In genomic region chr9:127281887-127282286, GRCh38 we compare ENCODE assay signal across 24 cellular contexts. TPM values are rescaled to one million over a fixed set of nuclear protein-coding genes. Genes with fewer than 3 reads are reported as not detected.
DNase-seq lines count a peak whose midpoint lies in the region; ATAC-seq and TF ChIP-seq lines count a peak whose summit lies in the region.
"Had no signal": no experiment of that assay in that cellular context is flagged by ENCODE, and none has a peak within 500 bp of the region (broad histone marks: within the 10 kb centered on the region; RNA-seq: fewer than 3 reads in every experiment).

No MANE protein-coding gene starts in this region.

- TF ChIP-seq CTCF in cardiac muscle cell (IDR thresholded peaks at IDR 0.05; ENCODE audit: low read depth, low read length), result no peak
- TF ChIP-seq CTCF in HEK293 (tag by site-specific recombination; IDR thresholded peaks at IDR 0.05), result no peak
- TF ChIP-seq CTCF in brain (conservative IDR thresholded peaks at IDR 0.05), result no peak
- no peak for TF ChIP-seq CTCF in coronary artery (IDR thresholded peaks at IDR 0.05)

- H3K4me3 ChIP-seq in cardiac muscle cell, result no peak overlapping the region
- no peak overlapping the region for H3K4me3 ChIP-seq in HEK293 (ENCODE audit: low read depth, low read length)
- H3K4me3 ChIP-seq in coronary artery, result no peak overlapping the region
- H3K4me3 ChIP-seq: BLaER1 treated with 17β-estradiol and CSF1 and Interleukin-3, amounts not matched to agents 10 nM and 100 nM; SJCRH30 had no signal

- peaks cover 14% of the 10 kb centered on the region for H3K36me3 Mint-ChIP-seq in brain

- H3K4me1 ChIP-seq in cardiac muscle cell (ENCODE audit: low read depth) (peaks cover 13% of the 10 kb centered on the region), HEK293 (ENCODE audit: control insufficient read depth, insufficient read depth, low read length) (no peaks in the 10 kb centered on the region)

- H3K36me3 ChIP-seq in cardiac muscle cell, result no peaks in the 10 kb centered on the region
- H3K36me3 ChIP-seq in HEK293 (ENCODE audit: control insufficient read depth in 2 of 2, insufficient read depth in 1 of 2, low read length in 2 of 2), result no peaks in the 10 kb centered on the region
- H3K36me3 ChIP-seq: BLaER1 treated with 17β-estradiol and CSF1 and Interleukin-3, amounts not matched to agents 10 nM and 100 nM; SJCRH30 had no signal

- H3K27ac ChIP-seq in cardiac muscle cell (peak overlapping the region; percentile 8), HEK293 (ENCODE audit: extremely low read depth, low read depth, low read length) (no peak overlapping the region), substantia nigra (ENCODE audit: low read depth, low read length, poor library complexity, severe bottlenecking) (peak overlapping the region; percentile 72), coronary artery (no peak overlapping the region)
- H3K27ac ChIP-seq: BLaER1 treated with 17β-estradiol and CSF1 and Interleukin-3, amounts not matched to agents 10 nM and 100 nM; SJCRH30 had no signal

- H3K9me3 ChIP-seq in cardiac muscle cell (ENCODE audit: low read depth) (no peaks in the 10 kb centered on the region), HEK293 (ENCODE audit: control insufficient read depth, insufficient read depth, low read depth, low read length) (no peaks in the 10 kb centered on the region)
- H3K9me3 ChIP-seq: SJCRH30 had no signal

- POLR2A ChIA-PET in HEK293 (lab: Yijun Ruan, JAX), result no interaction called here

- H3K27me3 Mint-ChIP-seq in brain, result peaks cover 3% of the 10 kb centered on the region

- peaks cover 38% of the 10 kb centered on the region for H3K4me1 Mint-ChIP-seq in brain

- peaks cover 0 to 5% (median 3%) of the 10 kb centered on the region in 5 experiments for H3K9me3 Mint-ChIP-seq in brain
- H3K9me3 Mint-ChIP-seq: CD4-positive, alpha-beta T cell had no signal

- H3K27ac Mint-ChIP-seq in brain, result peak overlapping the region in 3 of 5 experiments; percentile 26 to 82 (median 33)
- H3K27ac Mint-ChIP-seq: CD4-positive, alpha-beta T cell had no signal

- H3K27me3 ChIP-seq in cardiac muscle cell, result no peaks in the 10 kb centered on the region
- H3K27me3 ChIP-seq: BLaER1 treated with 17β-estradiol and CSF1 and Interleukin-3, amounts not matched to agents 10 nM and 100 nM; SJCRH30 had no signal

- no peak overlapping the region for H3K4me3 Mint-ChIP-seq in brain
- H3K4me3 Mint-ChIP-seq: CD4-positive, alpha-beta T cell had no signal

- no peak for ATAC-seq in Right ventricle myocardium superior (ENCODE audit: poor library complexity)
- no peak for ATAC-seq in HG03045 (IDR thresholded peaks at IDR 0.05; ENCODE audit: unreplicated experiment)
- ATAC-seq: HepG2, PC-3 had no signal

- CTCF ChIA-PET in HEK293 (lab: Yijun Ruan, JAX), result no interaction called here

- intact Hi-C loops in Right ventricle myocardium superior (cut with DNase I), result no loop called here

- DNase-seq in cardiac muscle cell (ENCODE audit: low read depth in 1 of 2, low spot score in 1 of 2) (no peak), Right ventricle myocardium superior (no peak), substantia nigra (lab: John Stamatoyannopoulos, UW) (no peak), coronary artery (ENCODE audit: low spot score) (no peak)
- DNase-seq: CD4-positive, alpha-beta T cell; COR-L47; DMS79 treated with DMSO at 0.1 percent for 48 hours; GF-D8; GOT3; HCEC 1CT; Karpas-422; NCI-H1092 treated with DMSO at 0.1 percent for 48 hours; NCI-H1436; NCI-H187 treated with DMSO at 0.1 percent for 48 hours; NCI-H524; NCI-H748 treated with DMSO at 0.1 percent for 48 hours; NK-92 treated with Interleukin-12 subunit alpha and Interleukin-12 subunit beta, amount 100 ng/mL, for 24 hours; PC-3; SJCRH30 had no signal

TF ChIP-seq in HEK293, 187 proteins besides CTCF, POLR2A, EP300 and RAD21:
- TF ChIP-seq ZNF645 (tag by site-specific recombination; IDR thresholded peaks at IDR 0.05) (no peak), PRDM10 (tag by site-specific recombination; IDR thresholded peaks at IDR 0.05) (peak; percentile 44; the same call in 1 of the 2 replicates)

RNA-seq across cellular contexts. Expression of gene GARNL3, which starts 17.3 kb away (rescaled TPM):
- total RNA-seq in cardiac muscle cell (27.4 and 34.2 TPM in 2 replicates), Right ventricle myocardium superior (12.6 TPM)
- polyA plus RNA-seq in cardiac muscle cell (24.8 and 35.6 TPM in 2 replicates), brain (ENCODE audit: insufficient read depth, low read depth, low replicate concordance) (7.5 TPM)

Comparison
In these comparisons a context has a peak if more than half of its experiments do, and no peak if none do; other contexts are left out.
1. H3K27ac ChIP-seq: peak in cardiac muscle cell (single experiment) and substantia nigra (single experiment); none in HEK293 (single experiment) and coronary artery (0 of 2).